Comparison of ENCODE assay signal across 27 cellular contexts in the genomic region with DNA sequence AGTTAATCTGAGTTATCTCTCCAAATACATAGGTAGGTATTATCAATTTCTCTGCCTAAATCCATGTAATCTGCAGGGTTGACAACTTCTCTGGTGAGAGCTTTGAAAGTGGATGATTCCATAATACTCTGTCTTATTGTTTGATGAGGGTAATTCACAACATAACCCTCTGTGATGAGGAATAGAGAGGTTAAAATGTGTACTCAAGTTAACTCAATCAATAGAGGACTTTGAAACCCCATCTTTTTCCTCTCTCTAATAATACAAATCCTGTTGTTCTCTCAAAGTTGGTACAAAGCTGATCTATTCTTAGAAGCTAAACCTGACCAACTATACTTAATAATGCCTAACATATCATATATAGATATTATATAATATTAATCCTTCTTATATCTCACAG.
"Had no signal": no experiment of that assay in that cellular context is flagged by ENCODE, and none has a peak within 500 bp of the region (broad histone marks: within the 10 kb centered on the region; RNA-seq: fewer than 3 reads in every experiment).

No MANE protein-coding gene starts in this region.

- DNase-seq: colonic mucosa; cortex of kidney; dermis blood vessel endothelial cell; dorsolateral prefrontal cortex; effector CD4-positive, alpha-beta T cell; effector CD8-positive, alpha-beta T cell; effector memory CD4-positive, alpha-beta T cell; effector memory CD8-positive, alpha-beta T cell; endodermal cell; erythroblast; esophagus squamous epithelium; foreskin fibroblast; foreskin keratinocyte; foreskin melanocyte; gastrocnemius medialis; glutamatergic neuron; head of caudate nucleus; heart left ventricle; heart right ventricle had no signal

- H3K4me3 ChIP-seq: colonic mucosa, coronary artery, dorsolateral prefrontal cortex, esophagus squamous epithelium, gastrocnemius medialis, gastroesophageal sphincter, heart left ventricle, heart right ventricle had no signal

- ATAC-seq: effector memory CD8-positive, alpha-beta T cell; esophagus mucosa; foreskin keratinocyte; gastrocnemius medialis; gastroesophageal sphincter; heart left ventricle; heart right ventricle had no signal

- H3K27me3 ChIP-seq: colonic mucosa, dorsolateral prefrontal cortex, esophagus squamous epithelium, foreskin keratinocyte, gastrocnemius medialis, gastroesophageal sphincter, heart right ventricle had no signal

- H3K27ac ChIP-seq: colonic mucosa, coronary artery, dorsolateral prefrontal cortex, epithelial cell of prostate, esophagus squamous epithelium, foreskin keratinocyte, gastrocnemius medialis, gastroesophageal sphincter, heart left ventricle, heart right ventricle had no signal

- H3K9me3 ChIP-seq: colonic mucosa, gastrocnemius medialis had no signal

- H3K4me1 ChIP-seq: colonic mucosa, esophagus squamous epithelium, foreskin keratinocyte, gastrocnemius medialis, gastroesophageal sphincter, heart left ventricle, heart right ventricle had no signal

- H3K36me3 ChIP-seq: colonic mucosa, esophagus squamous epithelium, gastrocnemius medialis, gastroesophageal sphincter, heart left ventricle, heart right ventricle had no signal

- FAIRE-seq: colon, endometrium, endothelial cell of umbilical vein, frontal cortex had no signal
